ENCODE assay signal across 14 cellular contexts in the genomic region with DNA sequence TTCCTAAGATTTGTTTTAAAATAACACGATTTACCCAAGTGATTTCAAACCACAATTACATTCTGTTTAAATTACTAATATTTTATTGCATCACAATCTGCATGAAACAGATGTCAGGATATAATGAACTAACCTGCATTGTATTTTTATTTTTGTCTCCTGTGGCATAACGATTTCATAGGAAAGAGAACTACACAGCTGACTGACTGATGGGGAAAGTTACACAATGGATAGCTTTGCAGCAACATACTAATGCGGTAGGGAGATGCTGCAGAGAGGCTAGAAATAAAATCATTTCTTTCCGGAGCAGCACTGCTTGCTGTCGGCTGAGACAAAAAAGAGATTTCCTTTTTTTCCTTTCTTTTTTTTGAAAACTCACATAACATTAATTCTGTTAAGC. TPM values are rescaled to one million over a fixed set of nuclear protein-coding genes. Genes with fewer than 3 reads are reported as not detected.
DNase-seq lines count a peak whose midpoint lies in the region; ATAC-seq and TF ChIP-seq lines count a peak whose summit lies in the region.
"Had no signal": no experiment of that assay in that cellular context is flagged by ENCODE, and none has a peak within 500 bp of the region (broad histone marks: within the 10 kb centered on the region; RNA-seq: fewer than 3 reads in every experiment).

No MANE protein-coding gene starts in this region.

- H3K9me3 ChIP-seq in left ventricle myocardium inferior (replicated peaks) (no peaks in the 10 kb centered on the region), adipocyte (ENCODE audit: control insufficient read depth, low read length) (no peaks in the 10 kb centered on the region), uterus (no peaks in the 10 kb centered on the region)
- H3K9me3 ChIP-seq: spleen had no signal

- ATAC-seq in Right ventricle myocardium inferior (no peak), GM18520 (IDR thresholded peaks at IDR 0.05; ENCODE audit: unreplicated experiment) (no peak)

- H3K4me1 ChIP-seq in left ventricle myocardium inferior (no peaks in the 10 kb centered on the region), adipocyte (ENCODE audit: control insufficient read depth, insufficient read depth, low read length) (peaks cover 25% of the 10 kb centered on the region), uterus (no peaks in the 10 kb centered on the region)
- H3K4me1 ChIP-seq: spleen had no signal

- DNase-seq in left ventricle myocardium inferior (no peak), Right ventricle myocardium inferior (ENCODE audit: missing footprints) (no peak), adipocyte (ENCODE audit: low read depth) (peak; percentile 7), foreskin fibroblast (peak; percentile 50 to 69), uterus (no peak), DMS 273 (lab: John Stamatoyannopoulos, UW; ENCODE audit: unreplicated experiment) (no peak), NCI-H526 (lab: John Stamatoyannopoulos, UW) (no peak)
- DNase-seq: activated CD4-positive, CD25-positive, alpha-beta regulatory T cell; activated CD8-positive, alpha-beta memory T cell treated with anti-CD3 and anti-CD28 coated beads, Interleukin-2, amount 50 U/mL, for 4 hours; NCI-H2171 treated with DMSO at 0.1 percent for 48 hours; nephron progenitor cell; spleen had no signal

- H3K4me3 ChIP-seq in left ventricle myocardium inferior (peak overlapping the region; percentile 17), adipocyte (ENCODE audit: low read length) (no peak overlapping the region), foreskin fibroblast (ENCODE audit: low read depth in 1 of 2, low read length in 2 of 2) (no peak overlapping the region), uterus (no peak overlapping the region)
- H3K4me3 ChIP-seq: spleen had no signal

- H3K36me3 ChIP-seq in left ventricle myocardium inferior (no peaks in the 10 kb centered on the region), adipocyte (ENCODE audit: control insufficient read depth, insufficient read depth, low read length, severe bottlenecking) (no peaks in the 10 kb centered on the region), uterus (no peaks in the 10 kb centered on the region)
- H3K36me3 ChIP-seq: spleen had no signal

- no peak for TF ChIP-seq POLR2A in uterus (IDR thresholded peaks at IDR 0.05)

- no peak overlapping the region for H3K9ac ChIP-seq in adipocyte (ENCODE audit: low read length)

- no peaks in the 10 kb centered on the region for H3K27me3 ChIP-seq in left ventricle myocardium inferior (ENCODE audit: low read depth)
- no peaks in the 10 kb centered on the region for H3K27me3 ChIP-seq in adipocyte (replicated peaks; ENCODE audit: control insufficient read depth, insufficient read depth, low read length)
- no peaks in the 10 kb centered on the region for H3K27me3 ChIP-seq in uterus
- H3K27me3 ChIP-seq: spleen had no signal

- intact Hi-C loops in left ventricle myocardium inferior (cut with micrococcal nuclease) (no loop called here), Right ventricle myocardium inferior (cut with DNase I) (no loop called here), uterus (cut with DNase I; ENCODE audit: low total_unique reads) (no loop called here)

- no peak overlapping the region for H3K27ac ChIP-seq in left ventricle myocardium inferior (replicated peaks)
- no peak overlapping the region for H3K27ac ChIP-seq in uterus
- H3K27ac ChIP-seq: spleen had no signal

- no peak for TF ChIP-seq CTCF in left ventricle myocardium inferior (IDR thresholded peaks at IDR 0.05; ENCODE audit: borderline replicate concordance)
- TF ChIP-seq CTCF in foreskin fibroblast (IDR thresholded peaks at IDR 0.05; ENCODE audit: low read depth, low read length): no peak
- no peak for TF ChIP-seq CTCF in uterus (IDR thresholded peaks at IDR 0.05)

RNA-seq across cellular contexts. Expression of a gene that starts 36.9 kb away (rescaled TPM):
- total RNA-seq in left ventricle myocardium inferior (0.63 TPM), Right ventricle myocardium inferior (0.38 TPM), uterus (under 1 TPM in 1 of 4 donors, not detected in 3; 0.41 TPM)
- total RNA-seq: spleen, subcutaneous adipose tissue had no signal

Comparison
In these comparisons a context has a peak if more than half of its experiments do, and no peak if none do; other contexts are left out.
1. DNase-seq: peak in adipocyte (single experiment) and foreskin fibroblast (2 of 2); none in left ventricle myocardium inferior (single experiment), Right ventricle myocardium inferior (single experiment), uterus (0 of 2), DMS 273 (single experiment) and NCI-H526 (0 of 2).